8 cellular contexts compared by ENCODE assay signal in the genomic region with DNA sequence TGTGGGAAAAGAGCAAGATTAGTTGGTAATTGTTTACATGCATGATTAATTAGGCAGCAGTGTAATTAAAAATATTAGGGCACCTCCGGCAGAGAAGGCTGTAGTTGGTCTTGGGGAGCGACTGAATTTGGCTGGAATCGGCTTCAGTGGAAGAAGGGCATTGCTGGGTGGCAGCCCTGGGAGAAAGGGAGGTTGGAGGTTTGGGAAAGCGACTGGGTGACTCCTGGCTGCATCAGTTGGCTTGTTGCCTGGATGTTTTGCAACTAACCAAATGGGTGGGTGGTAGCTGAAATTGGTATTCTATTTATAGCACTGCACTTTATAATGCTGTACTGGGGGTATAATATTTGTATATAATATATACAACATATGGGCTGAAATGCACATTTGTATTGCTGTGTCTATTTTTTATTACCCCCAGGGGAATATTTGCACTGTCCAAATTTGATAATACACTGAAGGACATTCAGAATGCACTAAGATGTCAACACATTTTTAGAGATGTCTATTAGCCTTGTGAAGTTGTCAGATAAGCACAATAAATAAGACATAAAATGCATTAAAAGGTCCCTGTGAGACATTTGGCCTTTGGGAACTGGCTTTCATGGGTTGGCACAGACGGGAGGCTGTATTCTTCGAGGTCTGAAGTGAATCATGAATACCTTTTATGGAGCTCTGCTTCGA. TPM values are rescaled to one million over a fixed set of nuclear protein-coding genes. Genes with fewer than 3 reads are reported as not detected.
DNase-seq lines count a peak whose midpoint lies in the region; ATAC-seq and TF ChIP-seq lines count a peak whose summit lies in the region.

No MANE protein-coding gene starts in this region.

- intact Hi-C loops in left ventricle myocardium inferior (cut with micrococcal nuclease) = no loop called here

- no peaks in the 10 kb centered on the region for H3K9me3 ChIP-seq in WERI-Rb-1 (ENCODE audit: severe bottlenecking)
- H3K9me3 ChIP-seq in left ventricle myocardium inferior (replicated peaks) = no peaks in the 10 kb centered on the region

- H3K27ac ChIP-seq in WERI-Rb-1 (peak overlapping the region; percentile 90; the same call in 1 of the 2 replicates), left ventricle myocardium inferior (replicated peaks) (peak overlapping the region; percentile 100)

- DNase-seq in DMS53 (lab: John Stamatoyannopoulos, UW) (peak; percentile 11), DMS53 treated with DMSO at 0.1 percent for 48 hours (lab: John Stamatoyannopoulos, UW; ENCODE audit: unreplicated experiment) (no peak), WERI-Rb-1 (no peak), left ventricle myocardium inferior (no peak), COLO829 (ENCODE audit: low spot score) (no peak), NCI-H1436 treated with DMSO at 0.1 percent for 48 hours (lab: John Stamatoyannopoulos, UW) (no peak)
- no peak for DNase-seq in stimulated activated effector memory CD8-positive, alpha-beta T cell treated with anti-CD3 and anti-CD28 coated beads, Interleukin-12 subunit alpha, Interleukin-12 subunit beta, amount 100 ng/mL, for 72 hours (ENCODE audit: low spot score in 2 of 2)
- no peak for DNase-seq in stimulated activated CD4-positive, alpha-beta T cell treated with anti-CD3 and anti-CD28 coated beads, Interleukin-2, amount 100 ng/mL, for 48 hours

- H3K4me3 Mint-ChIP-seq in stimulated activated effector memory CD8-positive, alpha-beta T cell treated with anti-CD3 and anti-CD28 coated beads, Interleukin-12 subunit alpha, Interleukin-12 subunit beta, amount 100 ng/mL, for 72 hours = peak overlapping the region; percentile 57

- no peaks in the 10 kb centered on the region for H3K9me3 Mint-ChIP-seq in stimulated activated effector memory CD8-positive, alpha-beta T cell treated with anti-CD3 and anti-CD28 coated beads, Interleukin-12 subunit alpha, Interleukin-12 subunit beta, amount 100 ng/mL, for 72 hours

- H3K4me3 ChIP-seq in WERI-Rb-1 (ENCODE audit: low read depth, low read length) (peak overlapping the region; percentile 61), left ventricle myocardium inferior (peak overlapping the region; percentile 78)

- peaks cover 31% of the 10 kb centered on the region for H3K4me1 Mint-ChIP-seq in stimulated activated effector memory CD8-positive, alpha-beta T cell treated with anti-CD3 and anti-CD28 coated beads, Interleukin-12 subunit alpha, Interleukin-12 subunit beta, amount 100 ng/mL, for 72 hours

- no peaks in the 10 kb centered on the region for H3K36me3 ChIP-seq in WERI-Rb-1
- H3K36me3 ChIP-seq in left ventricle myocardium inferior = no peaks in the 10 kb centered on the region

- H3K4me1 ChIP-seq in left ventricle myocardium inferior = peaks cover 50% of the 10 kb centered on the region

- no peak overlapping the region for H3K27ac Mint-ChIP-seq in stimulated activated effector memory CD8-positive, alpha-beta T cell treated with anti-CD3 and anti-CD28 coated beads, Interleukin-12 subunit alpha, Interleukin-12 subunit beta, amount 100 ng/mL, for 72 hours

- no peak for ATAC-seq in stimulated activated effector memory CD8-positive, alpha-beta T cell treated with anti-CD3 and anti-CD28 coated beads, Interleukin-12 subunit alpha, Interleukin-12 subunit beta, amount 100 ng/mL, for 72 hours

- peaks cover 6% of the 10 kb centered on the region for H3K36me3 Mint-ChIP-seq in stimulated activated effector memory CD8-positive, alpha-beta T cell treated with anti-CD3 and anti-CD28 coated beads, Interleukin-12 subunit alpha, Interleukin-12 subunit beta, amount 100 ng/mL, for 72 hours

- no peaks in the 10 kb centered on the region for H3K27me3 ChIP-seq in WERI-Rb-1 (ENCODE audit: insufficient read depth, low read depth, severe bottlenecking)
- no peaks in the 10 kb centered on the region for H3K27me3 ChIP-seq in left ventricle myocardium inferior (ENCODE audit: low read depth)

- TF ChIP-seq CTCF in WERI-Rb-1 (IDR thresholded peaks at IDR 0.05; ENCODE audit: low read depth, low read length) (no peak), left ventricle myocardium inferior (IDR thresholded peaks at IDR 0.05; ENCODE audit: borderline replicate concordance) (no peak)

RNA-seq across cellular contexts. Expression of a gene that starts 1.7 kb away (rescaled TPM):
- total RNA-seq in left ventricle myocardium inferior = 19.5 TPM

RNA-seq across cellular contexts. Expression of a gene that starts 39.8 kb away (rescaled TPM):
- total RNA-seq in left ventricle myocardium inferior = 78.8 TPM
